In genomic region chr22:41862530-41863266, GRCh38 we compare ENCODE assay signal across 10 cellular contexts. TPM values are rescaled to one million over a fixed set of nuclear protein-coding genes. Genes with fewer than 3 reads are reported as not detected.
DNase-seq lines count a peak whose midpoint lies in the region; TF ChIP-seq lines count a peak whose summit lies in the region.
"Had no signal": no experiment of that assay in that cellular context is flagged by ENCODE, and none has a peak within 500 bp of the region (broad histone marks: within the 10 kb centered on the region; RNA-seq: fewer than 3 reads in every experiment).

No MANE protein-coding gene starts in this region.

- H2BK120ac ChIP-seq in H9 (ENCODE audit: low read depth, low read length, poor library complexity, severe bottlenecking) = no peak overlapping the region

- H3K4me1 Mint-ChIP-seq in H9 = peaks cover 11 to 16% of the 10 kb centered on the region in 2 experiments

- H3K79me2 ChIP-seq in H9 (ENCODE audit: insufficient read depth, low read length) = peaks cover 19% of the 10 kb centered on the region; the same call in 1 of the 2 replicates
- peaks cover 96% of the 10 kb centered on the region for H3K79me2 ChIP-seq in OCI-LY3 (ENCODE audit: low read length)

- H2AFZ ChIP-seq in H9 (ENCODE audit: low read length) (no peak overlapping the region), OCI-LY3 (ENCODE audit: low read depth, low read length) (no peak overlapping the region)

- H3K27me3 Mint-ChIP-seq in H9 (ENCODE audit: low read depth) = no peaks in the 10 kb centered on the region

- peaks cover 7% of the 10 kb centered on the region for H3K79me1 ChIP-seq in H9 (ENCODE audit: insufficient read depth, low read depth, low read length, poor library complexity, severe bottlenecking)

- DNase-seq in GM13976 (ENCODE audit: low spot score) (peak; percentile 78), H9 (no peak), cerebellar cortex (ENCODE audit: low spot score) (peak; percentile 43), COLO829 (ENCODE audit: low spot score) (no peak), kidney glomerular epithelial cell (lab: John Stamatoyannopoulos, UW) (no peak), SKM-1 treated with dmso at 0.1 percent for 144 hours (lab: John Stamatoyannopoulos, UW; ENCODE audit: unreplicated experiment) (no peak)

- H4K5ac ChIP-seq in H9 (ENCODE audit: insufficient read length, low read depth, low read length) = no peak overlapping the region

- no peak for TF ChIP-seq CTCF in GM13976 (IDR thresholded peaks at IDR 0.05; ENCODE audit: borderline replicate concordance, control extremely low read depth, extremely low read depth, insufficient read depth, missing control alignments)
- no peak for TF ChIP-seq CTCF in H9 (conservative IDR thresholded peaks at IDR 0.05)
- no peak for TF ChIP-seq CTCF in OCI-LY3 (IDR thresholded peaks at IDR 0.05; ENCODE audit: low read depth, low read length)

- H3K36me3 ChIP-seq in OCI-LY3 (replicated peaks; ENCODE audit: low read depth, low read length) = peaks cover 46% of the 10 kb centered on the region
- peaks cover 5% of the 10 kb centered on the region for H3K36me3 ChIP-seq in rectal smooth muscle tissue (ENCODE audit: control insufficient read depth, insufficient read depth, low read length)

- H3K9ac ChIP-seq in H9 (ENCODE audit: extremely low read depth, insufficient read length, low read length) (no peak overlapping the region), OCI-LY3 (ENCODE audit: low read length) (peak overlapping the region; percentile 13), rectal smooth muscle tissue (ENCODE audit: low read length) (no peak overlapping the region)

- H3K4me1 ChIP-seq in H9 (ENCODE audit: insufficient read depth, low read length) = no peaks in the 10 kb centered on the region
- H3K4me1 ChIP-seq in OCI-LY3 (ENCODE audit: low read length) = peaks cover 30% of the 10 kb centered on the region
- peaks cover 7% of the 10 kb centered on the region for H3K4me1 ChIP-seq in rectal smooth muscle tissue (ENCODE audit: control insufficient read depth, insufficient read depth, low read length)

- no peak overlapping the region for H2BK20ac ChIP-seq in H9 (ENCODE audit: low read depth, low read length, poor library complexity, severe bottlenecking)

- H3K23ac ChIP-seq in H9 (ENCODE audit: insufficient read length, low read depth, low read length) = no peak overlapping the region

- H3K4me2 ChIP-seq in H9 (ENCODE audit: insufficient read depth, insufficient read length, low read length) = no peak overlapping the region
- peak overlapping the region; percentile 54 for H3K4me2 ChIP-seq in OCI-LY3 (ENCODE audit: low read length)

- H4K20me1 ChIP-seq in H9 (ENCODE audit: control insufficient read depth, insufficient read depth, insufficient read length) = no peaks in the 10 kb centered on the region
- H4K20me1 ChIP-seq in OCI-LY3 (ENCODE audit: insufficient read depth, low read length) = peaks cover 92% of the 10 kb centered on the region

- no peak overlapping the region for H2BK15ac ChIP-seq in H9 (ENCODE audit: low read depth, low read length)

- no peak overlapping the region for H2BK5ac ChIP-seq in H9 (ENCODE audit: insufficient read length, low read length)

- no peak overlapping the region for H3K18ac ChIP-seq in H9 (ENCODE audit: insufficient read length, low read depth, low read length)

- H3K27ac ChIP-seq in H9 (ENCODE audit: insufficient read length, low read depth, low read length) = no peak overlapping the region
- H3K27ac ChIP-seq in OCI-LY3 (ENCODE audit: low read length) = peak overlapping the region; percentile 76
- H3K27ac ChIP-seq in rectal smooth muscle tissue (ENCODE audit: low read depth, low read length) = peak overlapping the region; percentile 74

- H3K4me3 ChIP-seq in OCI-LY3 (ENCODE audit: low read length) = peak overlapping the region; percentile 20
- no peak overlapping the region for H3K4me3 ChIP-seq in rectal smooth muscle tissue (ENCODE audit: low read length)

- H2AK5ac ChIP-seq in H9 (ENCODE audit: insufficient read length, low read length) = no peak overlapping the region

- H3K23me2 ChIP-seq in H9 (ENCODE audit: insufficient read length, low read depth, low read length, poor library complexity, severe bottlenecking) = no peaks in the 10 kb centered on the region

- H3K4ac ChIP-seq in H9 (ENCODE audit: low read depth, low read length) = no peak overlapping the region

- H4K8ac ChIP-seq in H9 (replicated peaks; ENCODE audit: insufficient read length, low read depth, low read length) = no peak overlapping the region

- no CpG with 5 or more reads among the region's 11 CpGs for WGBS in H9 (ENCODE audit: extremely low coverage, insufficient read length, low lambda C conversion rate)

- no peaks in the 10 kb centered on the region for H3K9me3 ChIP-seq in H9 (ENCODE audit: control insufficient read depth, low read depth, low read length)
- H3K9me3 ChIP-seq in OCI-LY3 (ENCODE audit: insufficient read depth, low read length) = no peaks in the 10 kb centered on the region

- no peak overlapping the region for H3K4me3 Mint-ChIP-seq in H9

- no peak overlapping the region for H3K56ac ChIP-seq in H9 (ENCODE audit: insufficient read length, low read depth, low read length)

- H3K27me3 ChIP-seq in H9 (ENCODE audit: insufficient read depth, low read length) (no peaks in the 10 kb centered on the region), OCI-LY3 (ENCODE audit: low read depth, low read length) (no peaks in the 10 kb centered on the region), rectal smooth muscle tissue (ENCODE audit: control insufficient read depth, insufficient read depth, low read length) (no peaks in the 10 kb centered on the region)

- no peaks in the 10 kb centered on the region for H3K9me3 Mint-ChIP-seq in H9

- no peak overlapping the region for H3K14ac ChIP-seq in H9 (ENCODE audit: insufficient read depth, low read length)

- H3K27ac Mint-ChIP-seq in H9 = peak overlapping the region; percentile 75 to 84 (median 79); a peak in 4 of 7 replicates

- in situ Hi-C loops in GM13976 (cut with MboI; ENCODE audit: low sequenced_read_pairs, unreplicated experiment) = no loop called here

- H3K36me3 Mint-ChIP-seq in H9 (ENCODE audit: insufficient read depth in 1 of 3, low read depth in 3 of 3) = peaks cover 17 to 32% (median 18%) of the 10 kb centered on the region in 3 experiments; a peak in 6 of 7 replicates

- H2BK12ac ChIP-seq in H9 (ENCODE audit: insufficient read length, low read depth, low read length) = no peak overlapping the region

- no peak overlapping the region for H4K91ac ChIP-seq in H9 (ENCODE audit: insufficient read length, low read depth, low read length)

- H3T11ph ChIP-seq in H9 (ENCODE audit: low read length) = no peak overlapping the region

RNA-seq across cellular contexts. Expression of gene SREBF2, which starts 29.8 kb away (rescaled TPM):
- total RNA-seq in H9 (2021) = 144 and 146 TPM in 2 replicates

RNA-seq across cellular contexts. Expression of gene SHISA8, which starts 52.2 kb away (rescaled TPM):
- total RNA-seq in H9 (2021) = 0.72 and 1.4 TPM in 2 replicates
- total RNA-seq: lung microvascular endothelial cell, NCI-H460 had no signal

Comparison
In these comparisons a context has a peak if more than half of its experiments do, and no peak if none do; other contexts are left out.
1. DNase-seq: peak in GM13976 (single experiment) and cerebellar cortex (single experiment); none in H9 (single experiment), COLO829 (single experiment), kidney glomerular epithelial cell (single experiment) and SKM-1 treated with dmso at 0.1 percent for 144 hours (single experiment).